In genomic region chr1:207603777-207604176, GRCh38 we compare ENCODE assay signal across 1 cellular context.
TF ChIP-seq lines count a peak whose summit lies in the region.

No MANE protein-coding gene starts in this region.

TF ChIP-seq in HepG2, 621 proteins besides CTCF, POLR2A, EP300 and RAD21 (continued from another document and continues in another):
- TF ChIP-seq ZNF407 (CRISPR knock-in tag; IDR thresholded peaks at IDR 0.05; ENCODE audit: not compliant biosample characterization) (no peak), HOXA9 (CRISPR knock-in tag; IDR thresholded peaks at IDR 0.05; ENCODE audit: borderline replicate concordance) (no peak), RNF219 (CRISPR knock-in tag; IDR thresholded peaks at IDR 0.05) (no peak), TRIM22 (IDR thresholded peaks at IDR 0.05) (no peak), ZNF160 (CRISPR knock-in tag; IDR thresholded peaks at IDR 0.05) (no peak), ZBTB3 (CRISPR knock-in tag; IDR thresholded peaks at IDR 0.05; ENCODE audit: borderline replicate concordance, low read depth) (no peak), GATA4 (IDR thresholded peaks at IDR 0.05; ENCODE audit: borderline replicate concordance, low read depth) (peak; percentile 72; the same call in 1 of the 2 replicates), ZMYM2 (CRISPR knock-in tag; IDR thresholded peaks at IDR 0.05) (no peak), ATAD3A (CRISPR knock-in tag; IDR thresholded peaks at IDR 0.05) (no peak), ARID5B (CRISPR knock-in tag; IDR thresholded peaks at IDR 0.05) (peak; percentile 99), ZNF296 (CRISPR knock-in tag; conservative IDR thresholded peaks at IDR 0.05) (no peak), PAX8 (CRISPR knock-in tag; IDR thresholded peaks at IDR 0.05; ENCODE audit: borderline replicate concordance) (no peak), HIC2 (CRISPR knock-in tag; IDR thresholded peaks at IDR 0.05; ENCODE audit: low read depth) (no peak), PRDM10 (CRISPR knock-in tag; IDR thresholded peaks at IDR 0.05; ENCODE audit: low read depth) (no peak), ZNF354B (CRISPR knock-in tag; IDR thresholded peaks at IDR 0.05) (no peak), NFIB (CRISPR knock-in tag; IDR thresholded peaks at IDR 0.05; ENCODE audit: borderline replicate concordance) (no peak), ZNF597 (CRISPR knock-in tag; IDR thresholded peaks at IDR 0.05) (no peak), ZNF704 (CRISPR knock-in tag; IDR thresholded peaks at IDR 0.05; ENCODE audit: borderline replicate concordance) (no peak), HDAC6 (IDR thresholded peaks at IDR 0.05; ENCODE audit: low read depth, low read length) (no peak), TFE3 (CRISPR knock-in tag; IDR thresholded peaks at IDR 0.05) (peak; percentile 49; the same call in 1 of the 2 replicates)
